ENCODE assay signal across 16 cellular contexts in the genomic region with DNA sequence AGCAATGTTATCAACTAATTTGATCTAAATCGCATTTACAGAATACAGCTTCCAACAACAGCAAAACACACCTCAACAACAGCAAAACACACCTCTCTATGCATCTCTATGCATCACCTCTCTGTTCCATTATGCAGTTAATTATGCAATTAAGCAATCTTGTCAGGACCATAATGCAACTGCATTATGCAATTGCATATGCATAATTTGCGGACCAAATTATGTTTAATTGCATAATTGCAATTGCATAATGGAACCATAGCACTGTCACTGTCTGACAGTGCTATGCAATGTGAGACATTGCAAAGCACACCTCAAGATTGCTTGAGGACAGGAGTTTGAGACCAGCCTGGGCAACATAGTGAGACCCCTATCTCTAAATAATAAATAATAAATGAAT.
"Had no signal": no experiment of that assay in that cellular context is flagged by ENCODE, and none has a peak within 500 bp of the region (broad histone marks: within the 10 kb centered on the region; RNA-seq: fewer than 3 reads in every experiment).

No MANE protein-coding gene starts in this region.

- DNase-seq: activated CD4-positive, alpha-beta T cell treated with anti-CD3 and anti-CD28 coated beads, Interleukin-2, amount 50 U/mL, for 48 hours; activated gamma-delta T cell treated with Interleukin-2 at 50 U/mL for 16 hours; activated T-cell treated with anti-CD3 and anti-CD28 coated beads, Interleukin-2, amount 50 U/mL, for 48 hours; aorta; dermis blood vessel endothelial cell; left ventricle myocardium superior; mesenchymal stem cell; nephron progenitor cell; psoas muscle; sigmoid colon; stimulated activated CD4-positive, alpha-beta T cell treated with anti-CD3 and anti-CD28 coated beads, Interleukin-2, amount 100 ng/mL, for 24 hours; stimulated activated naive CD4-positive, alpha-beta T cell; substantia nigra; trophoblast cell had no signal

- H3K4me3 Mint-ChIP-seq: nephron progenitor cell had no signal

- H3K27ac ChIP-seq: breast epithelium, psoas muscle, sigmoid colon had no signal

- H3K27ac Mint-ChIP-seq: nephron progenitor cell had no signal

- ATAC-seq: activated CD4-positive, CD25-positive, alpha-beta regulatory T cell treated with anti-CD3 and anti-CD28 coated beads, Interleukin-2, amount 50 U/mL, for 24 hours; left ventricle myocardium superior; psoas muscle had no signal

- H3K27me3 ChIP-seq: breast epithelium had no signal

- H3K4me3 ChIP-seq: breast epithelium, psoas muscle, sigmoid colon had no signal

- H3K9me3 ChIP-seq: breast epithelium, psoas muscle, sigmoid colon had no signal

- H3K9me3 Mint-ChIP-seq: nephron progenitor cell had no signal

- H3K36me3 ChIP-seq: breast epithelium, sigmoid colon had no signal

- H3K4me1 ChIP-seq: breast epithelium, sigmoid colon had no signal
